In the genomic region with DNA sequence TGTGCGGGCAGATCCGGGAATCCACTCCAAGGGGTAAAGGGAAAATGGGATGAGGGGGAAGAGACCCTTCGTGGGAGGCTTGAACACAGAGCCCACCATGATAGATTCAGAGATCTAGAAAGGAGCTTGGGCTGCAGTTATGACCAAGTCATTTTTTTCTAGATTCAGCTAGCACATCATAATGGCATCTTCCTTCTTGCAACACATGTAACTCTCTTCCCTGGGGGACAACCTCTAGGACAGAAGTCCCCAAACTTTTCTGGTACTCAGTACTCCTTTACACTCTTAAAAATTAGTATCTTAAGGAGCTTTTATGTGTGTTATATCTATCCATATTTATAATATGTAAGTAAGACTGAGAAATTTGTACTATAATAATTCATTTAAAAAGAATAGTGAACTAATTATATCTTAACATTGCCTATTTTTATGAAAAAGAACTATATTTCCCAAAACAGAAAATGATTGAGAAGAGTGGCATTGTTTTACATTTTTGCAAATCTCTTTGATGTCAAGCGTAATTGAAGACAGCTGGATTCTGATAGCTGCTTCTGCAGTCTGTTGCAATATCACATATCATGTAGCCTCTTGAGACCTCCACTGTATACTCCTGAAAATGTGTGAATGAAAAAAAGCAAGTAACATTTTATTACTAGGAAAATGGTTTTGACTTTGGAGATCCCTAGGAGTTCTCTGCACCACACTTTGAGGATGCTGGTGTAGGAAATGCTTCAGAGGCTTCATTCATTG, we compare ENCODE assay signal across 7 cellular contexts. TPM values are rescaled to one million over a fixed set of nuclear protein-coding genes. Genes with fewer than 3 reads are reported as not detected.
DNase-seq lines count a peak whose midpoint lies in the region; ATAC-seq and TF ChIP-seq lines count a peak whose summit lies in the region.

No MANE protein-coding gene starts in this region.

- peak overlapping the region; percentile 78 for H3K4me3 Mint-ChIP-seq in stimulated activated effector memory CD8-positive, alpha-beta T cell treated with anti-CD3 and anti-CD28 coated beads, Interleukin-12 subunit alpha, Interleukin-12 subunit beta, amount 100 ng/mL, for 72 hours

- H3K27me3 ChIP-seq in right cardiac atrium (ENCODE audit: control insufficient read depth, insufficient read depth), result no peaks in the 10 kb centered on the region

- no peak overlapping the region for H3K27ac Mint-ChIP-seq in stimulated activated effector memory CD8-positive, alpha-beta T cell treated with anti-CD3 and anti-CD28 coated beads, Interleukin-12 subunit alpha, Interleukin-12 subunit beta, amount 100 ng/mL, for 72 hours

- H3K4me3 ChIP-seq in HFF-Myc (replicated peaks; ENCODE audit: low read depth, low read length), result peak overlapping the region; percentile 85
- peak overlapping the region; percentile 97 for H3K4me3 ChIP-seq in WI38 (ENCODE audit: low read depth, low read length)
- H3K4me3 ChIP-seq in right cardiac atrium (ENCODE audit: low read length), result peak overlapping the region; percentile 45

- peak overlapping the region; percentile 53 for H3K27ac ChIP-seq in right cardiac atrium (ENCODE audit: low read length)

- peaks cover 5% of the 10 kb centered on the region for H3K4me1 ChIP-seq in right cardiac atrium (ENCODE audit: control insufficient read depth, insufficient read depth, low read length)

- intact Hi-C loops in right cardiac atrium (cut with DNase I), result no loop called here

- TF ChIP-seq CTCF in HFF-Myc (IDR thresholded peaks at IDR 0.05; ENCODE audit: low read depth, low read length, missing control alignments), result no peak
- TF ChIP-seq CTCF in WI38 (IDR thresholded peaks at IDR 0.05; ENCODE audit: low read depth, low read length), result no peak

- H3K9me3 ChIP-seq in right cardiac atrium (ENCODE audit: control insufficient read depth, low read length), result no peaks in the 10 kb centered on the region

- H3K9me3 Mint-ChIP-seq in stimulated activated effector memory CD8-positive, alpha-beta T cell treated with anti-CD3 and anti-CD28 coated beads, Interleukin-12 subunit alpha, Interleukin-12 subunit beta, amount 100 ng/mL, for 72 hours, result no peaks in the 10 kb centered on the region

- peaks cover 6% of the 10 kb centered on the region for H3K4me1 Mint-ChIP-seq in stimulated activated effector memory CD8-positive, alpha-beta T cell treated with anti-CD3 and anti-CD28 coated beads, Interleukin-12 subunit alpha, Interleukin-12 subunit beta, amount 100 ng/mL, for 72 hours

- WGBS in right cardiac atrium, result 22% methylated on average over 4 of the region's 4 CpGs

- ATAC-seq in right cardiac atrium (no peak), HG03039 (IDR thresholded peaks at IDR 0.05; ENCODE audit: unreplicated experiment) (no peak)
- no peak for ATAC-seq in stimulated activated effector memory CD8-positive, alpha-beta T cell treated with anti-CD3 and anti-CD28 coated beads, Interleukin-12 subunit alpha, Interleukin-12 subunit beta, amount 100 ng/mL, for 72 hours

- DNase-seq in HFF-Myc (ENCODE audit: extremely low read depth, low read depth) (no peak), right cardiac atrium (no peak), NOMO-1 treated with dmso at 0.1 percent for 144 hours (lab: John Stamatoyannopoulos, UW; ENCODE audit: unreplicated experiment) (no peak), DMS79 treated with DMSO at 0.1 percent for 48 hours (lab: John Stamatoyannopoulos, UW) (no peak)
- DNase-seq in stimulated activated effector memory CD8-positive, alpha-beta T cell treated with anti-CD3 and anti-CD28 coated beads, Interleukin-12 subunit alpha, Interleukin-12 subunit beta, amount 100 ng/mL, for 72 hours (ENCODE audit: low spot score in 2 of 2), result no peak

- no peaks in the 10 kb centered on the region for H3K36me3 Mint-ChIP-seq in stimulated activated effector memory CD8-positive, alpha-beta T cell treated with anti-CD3 and anti-CD28 coated beads, Interleukin-12 subunit alpha, Interleukin-12 subunit beta, amount 100 ng/mL, for 72 hours

RNA-seq across cellular contexts. Expression of a gene that starts 0.9 kb away (rescaled TPM):
- 10 to 100 TPM; 42.2 to 46.3 (median 43.3) TPM for total RNA-seq in right cardiac atrium
- 25.3 TPM for polyA plus RNA-seq in right cardiac atrium

Comparison
In these comparisons a context has a peak if more than half of its experiments do, and no peak if none do; other contexts are left out.
1. H3K4me3 ChIP-seq: peak in every context shown above with its lines; median percentile 97 in WI38; 85 in HFF-Myc; 45 in right cardiac atrium.